ENCODE assay signal across 22 cellular contexts in the genomic region with DNA sequence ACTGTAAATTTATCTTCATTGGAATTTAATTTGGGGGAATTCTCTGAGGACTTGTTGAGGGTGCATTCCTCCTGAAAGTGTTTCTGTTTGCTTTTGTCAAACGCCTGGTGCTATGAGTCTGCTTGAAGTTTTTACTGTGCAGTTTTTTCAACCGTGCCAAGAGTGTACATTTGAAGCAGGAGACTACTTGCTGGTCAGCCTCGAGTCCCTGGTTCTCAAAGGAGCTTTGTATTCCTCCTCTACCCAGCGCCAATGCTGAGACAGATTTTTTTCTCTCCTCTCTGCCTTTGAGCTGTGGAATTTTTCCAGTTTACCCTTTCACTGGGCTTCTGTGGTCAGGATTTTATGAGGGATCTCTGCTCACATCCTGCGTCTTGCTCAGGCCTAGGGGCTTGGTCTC.
A peak's percentile ranks its signal among the peaks of the same experiment; 100 is the strongest.
DNase-seq lines count a peak whose midpoint lies in the region; ATAC-seq and TF ChIP-seq lines count a peak whose summit lies in the region.
"Had no signal": no experiment of that assay in that cellular context is flagged by ENCODE, and none has a peak within 500 bp of the region (broad histone marks: within the 10 kb centered on the region; RNA-seq: fewer than 3 reads in every experiment).

No MANE protein-coding gene starts in this region.

- TF ChIP-seq CTCF in GM23338 (conservative IDR thresholded peaks at IDR 0.05; ENCODE audit: low read depth in 2 of 2) (no peak), lower lobe of right lung (IDR thresholded peaks at IDR 0.05) (no peak), smooth muscle cell (IDR thresholded peaks at IDR 0.05; ENCODE audit: borderline replicate concordance, insufficient read depth, poor library complexity, severe bottlenecking) (no peak)

- H3K4me3 Mint-ChIP-seq in GM23338 = no peak overlapping the region
- H3K4me3 Mint-ChIP-seq in activated T-helper 2 cell treated with anti-CD3 and anti-CD28 coated beads, Interferon-gamma antibody, Interleukin-2, Interleukin-4, amounts not matched to agents 10 μg/mL and 5 μg/mL and 100 μg/mL, durations not matched to agents 14 hours and 24 hours and 36 hours (ENCODE audit: low read depth) = no peak overlapping the region
- H3K4me3 Mint-ChIP-seq: IgD-negative memory B cell; nephron; T-helper 1 cell treated with Interleukin-12 subunit alpha and Interleukin-12 subunit beta and Interleukin-4 antibody, amounts not matched to agents 30 μg/mL and 1 μg/mL, for 36 hours had no signal

- H3K79me2 ChIP-seq in GM23338 (replicated peaks; ENCODE audit: insufficient read depth) = no peaks in the 10 kb centered on the region; the same call in 1 of the 2 replicates
- no peaks in the 10 kb centered on the region for H3K79me2 ChIP-seq in smooth muscle cell (ENCODE audit: low read depth)

- 0 out of 2 replicates have a peak, but pooled peaks cover 11% of the 10 kb centered on the region for H3K9me2 ChIP-seq in GM23338 (ENCODE audit: insufficient read depth)

- H3K9me3 ChIP-seq in SJCRH30 (replicated peaks) = no peaks in the 10 kb centered on the region
- no peaks in the 10 kb centered on the region for H3K9me3 ChIP-seq in lower lobe of right lung
- no peaks in the 10 kb centered on the region for H3K9me3 ChIP-seq in smooth muscle cell (replicated peaks; ENCODE audit: low read depth)
- H3K9me3 ChIP-seq: upper lobe of left lung had no signal

- intact Hi-C loops in lower lobe of right lung (cut with DNase I) = no loop called here
- intact Hi-C loops in activated T-helper 2 cell treated with anti-CD3 and anti-CD28 coated beads, Interferon-gamma antibody, Interleukin-2, Interleukin-4, amounts not matched to agents 10 μg/mL and 5 μg/mL and 100 μg/mL, durations not matched to agents 14 hours and 24 hours and 36 hours (cut with micrococcal nuclease) = no loop called here

- no peaks in the 10 kb centered on the region for H3K27me3 Mint-ChIP-seq in GM23338 (ENCODE audit: insufficient read depth, low read depth, poor library complexity)
- H3K27me3 Mint-ChIP-seq in activated T-helper 2 cell treated with anti-CD3 and anti-CD28 coated beads, Interferon-gamma antibody, Interleukin-2, Interleukin-4, amounts not matched to agents 10 μg/mL and 5 μg/mL and 100 μg/mL, durations not matched to agents 14 hours and 24 hours and 36 hours (ENCODE audit: low read depth) = peaks cover 11% of the 10 kb centered on the region

- no peaks in the 10 kb centered on the region for H4K20me1 ChIP-seq in GM23338 (replicated peaks; ENCODE audit: insufficient read depth)
- no peaks in the 10 kb centered on the region for H4K20me1 ChIP-seq in smooth muscle cell (ENCODE audit: low read depth)

- H2AFZ ChIP-seq in GM23338 (peak overlapping the region; percentile 45; the same call in 1 of the 2 replicates), smooth muscle cell (ENCODE audit: low read depth) (peak overlapping the region; percentile 57)

- H3K4me1 Mint-ChIP-seq in GM23338 = peaks cover 19% of the 10 kb centered on the region
- H3K4me1 Mint-ChIP-seq in activated T-helper 2 cell treated with anti-CD3 and anti-CD28 coated beads, Interferon-gamma antibody, Interleukin-2, Interleukin-4, amounts not matched to agents 10 μg/mL and 5 μg/mL and 100 μg/mL, durations not matched to agents 14 hours and 24 hours and 36 hours (ENCODE audit: low read depth) = no peaks in the 10 kb centered on the region
- H3K4me1 Mint-ChIP-seq: nephron had no signal

- H3K4me1 ChIP-seq in GM23338 (ENCODE audit: insufficient read depth) (peaks cover 18% of the 10 kb centered on the region), SJCRH30 (peaks cover 15% of the 10 kb centered on the region), lower lobe of right lung (peaks cover 3% of the 10 kb centered on the region), smooth muscle cell (ENCODE audit: low read depth) (peaks cover 8% of the 10 kb centered on the region)
- H3K4me1 ChIP-seq: foreskin keratinocyte, spleen, upper lobe of left lung had no signal

- no peak overlapping the region for H3K4me2 ChIP-seq in GM23338
- peak overlapping the region; percentile 14 for H3K4me2 ChIP-seq in smooth muscle cell

- H3K4me3 ChIP-seq in GM23338 (no peak overlapping the region), SJCRH30 (peak overlapping the region; percentile 8; the same call in 1 of the 2 replicates), lower lobe of right lung (no peak overlapping the region), smooth muscle cell (no peak overlapping the region)
- H3K4me3 ChIP-seq: spleen, upper lobe of left lung had no signal

- H3K9me3 Mint-ChIP-seq in GM23338 = no peaks in the 10 kb centered on the region
- H3K9me3 Mint-ChIP-seq in activated T-helper 2 cell treated with anti-CD3 and anti-CD28 coated beads, Interferon-gamma antibody, Interleukin-2, Interleukin-4, amounts not matched to agents 10 μg/mL and 5 μg/mL and 100 μg/mL, durations not matched to agents 14 hours and 24 hours and 36 hours = no peaks in the 10 kb centered on the region
- H3K9me3 Mint-ChIP-seq: nephron; T-helper 1 cell treated with Interleukin-12 subunit alpha and Interleukin-12 subunit beta and Interleukin-4 antibody, amounts not matched to agents 30 μg/mL and 1 μg/mL, for 36 hours had no signal

- H3K27ac Mint-ChIP-seq in GM23338 = no peak overlapping the region
- no peak overlapping the region for H3K27ac Mint-ChIP-seq in activated T-helper 2 cell treated with anti-CD3 and anti-CD28 coated beads, Interferon-gamma antibody, Interleukin-2, Interleukin-4, amounts not matched to agents 10 μg/mL and 5 μg/mL and 100 μg/mL, durations not matched to agents 14 hours and 24 hours and 36 hours
- H3K27ac Mint-ChIP-seq: IgD-negative memory B cell; nephron; T-helper 1 cell treated with Interleukin-12 subunit alpha and Interleukin-12 subunit beta and Interleukin-4 antibody, amounts not matched to agents 30 μg/mL and 1 μg/mL, for 36 hours had no signal

- 12% methylated on average over 5 of the region's 5 CpGs for WGBS in smooth muscle cell (ENCODE audit: low lambda C conversion rate)

- ATAC-seq in GM23338 = no peak
- ATAC-seq in lower lobe of right lung = peak; percentile 36 to 54
- ATAC-seq in HG03432 (IDR thresholded peaks at IDR 0.05; ENCODE audit: unreplicated experiment) = no peak
- ATAC-seq: foreskin keratinocyte had no signal

- H3K27me3 ChIP-seq in GM23338 (ENCODE audit: insufficient read depth) = no peaks in the 10 kb centered on the region
- H3K27me3 ChIP-seq in SJCRH30 = no peaks in the 10 kb centered on the region
- no peaks in the 10 kb centered on the region for H3K27me3 ChIP-seq in lower lobe of right lung (ENCODE audit: low read depth)
- no peaks in the 10 kb centered on the region for H3K27me3 ChIP-seq in smooth muscle cell (ENCODE audit: low read depth)
- H3K27me3 ChIP-seq: spleen, upper lobe of left lung had no signal

- H3F3A ChIP-seq in GM23338 (replicated peaks; ENCODE audit: low read depth) = no peaks in the 10 kb centered on the region
- H3F3A ChIP-seq in smooth muscle cell (ENCODE audit: low read depth) = no peaks in the 10 kb centered on the region

- no peaks in the 10 kb centered on the region; the same call in 1 of the 3 replicates for H3K36me3 Mint-ChIP-seq in GM23338 (ENCODE audit: low read depth)
- H3K36me3 Mint-ChIP-seq in activated T-helper 2 cell treated with anti-CD3 and anti-CD28 coated beads, Interferon-gamma antibody, Interleukin-2, Interleukin-4, amounts not matched to agents 10 μg/mL and 5 μg/mL and 100 μg/mL, durations not matched to agents 14 hours and 24 hours and 36 hours (ENCODE audit: low read depth) = no peaks in the 10 kb centered on the region
- H3K36me3 Mint-ChIP-seq: IgD-negative memory B cell had no signal

- no peak for DNase-seq in GM23338 (ENCODE audit: low spot score)
- DNase-seq in SJCRH30 = peak; percentile 72 to 90
- DNase-seq in lower lobe of right lung = no peak
- no peak for DNase-seq in smooth muscle cell (lab: John Stamatoyannopoulos, UW; ENCODE audit: unreplicated experiment)
- no peak for DNase-seq in activated T-helper 2 cell treated with anti-CD3 and anti-CD28 coated beads, Interferon-gamma antibody, Interleukin-2, Interleukin-4, amounts not matched to agents 10 μg/mL and 5 μg/mL and 100 μg/mL, durations not matched to agents 14 hours and 24 hours and 36 hours (ENCODE audit: low spot score)
- no peak for DNase-seq in Kasumi-1 (lab: John Stamatoyannopoulos, UW)
- DNase-seq: activated CD4-positive, alpha-beta T cell treated with anti-CD3 and anti-CD28 coated beads, Interleukin-2, amount 50 U/mL, for 4 hours; activated naive CD4-positive, alpha-beta T cell; amniotic stem cell; Calu3; caudate nucleus; foreskin keratinocyte; GF-D8; NCI-H748 treated with DMSO at 0.1 percent for 48 hours; spleen; stimulated activated CD4-positive, alpha-beta T cell treated with anti-CD3 and anti-CD28 coated beads, Interleukin-4, amount 100 ng/mL, for 24 hours; upper lobe of left lung had no signal

- no peak overlapping the region for H3K27ac ChIP-seq in GM23338 (ENCODE audit: low read depth)
- peak overlapping the region; percentile 58 for H3K27ac ChIP-seq in SJCRH30
- no peak overlapping the region for H3K27ac ChIP-seq in lower lobe of right lung
- H3K27ac ChIP-seq in smooth muscle cell (ENCODE audit: low read depth) = peak overlapping the region; percentile 44
- H3K27ac ChIP-seq: epithelial cell of prostate, foreskin keratinocyte, spleen, upper lobe of left lung had no signal

- H3K9ac ChIP-seq in smooth muscle cell (ENCODE audit: low read depth) = no peak overlapping the region

- no peaks in the 10 kb centered on the region for H3K36me3 ChIP-seq in GM23338 (ENCODE audit: insufficient read depth)
- no peaks in the 10 kb centered on the region for H3K36me3 ChIP-seq in SJCRH30
- no peaks in the 10 kb centered on the region for H3K36me3 ChIP-seq in lower lobe of right lung
- no peaks in the 10 kb centered on the region for H3K36me3 ChIP-seq in smooth muscle cell (ENCODE audit: low read depth)
- H3K36me3 ChIP-seq: spleen, upper lobe of left lung had no signal

TF ChIP-seq in GM23338, 12 proteins besides CTCF, POLR2A, EP300 and RAD21 (continues in another document):
- no peak for TF ChIP-seq EZH2 (IDR thresholded peaks at IDR 0.05; ENCODE audit: low read depth, unreplicated experiment)
- no peak for TF ChIP-seq JUNB (IDR thresholded peaks at IDR 0.05; ENCODE audit: unreplicated experiment)

Comparison
In these comparisons a context has a peak if more than half of its experiments do, and no peak if none do; other contexts are left out.
1. ATAC-seq: peak in lower lobe of right lung (2 of 2); none in GM23338 (single experiment) and HG03432 (single experiment).
2. DNase-seq: peak in SJCRH30 (2 of 2); none in GM23338 (single experiment), lower lobe of right lung (single experiment), smooth muscle cell (single experiment), activated T-helper 2 cell treated with anti-CD3 and anti-CD28 coated beads, Interferon-gamma antibody, Interleukin-2, Interleukin-4, amounts not matched to agents 10 μg/mL and 5 μg/mL and 100 μg/mL, durations not matched to agents 14 hours and 24 hours and 36 hours (single experiment) and Kasumi-1 (0 of 2).
3. H3K27ac ChIP-seq: peak in SJCRH30 (single experiment) and smooth muscle cell (single experiment); none in GM23338 (single experiment) and lower lobe of right lung (single experiment).